Comparison of ENCODE assay signal across 8 cellular contexts in genomic region chr10:132395704-132396494, GRCh38. TPM values are rescaled to one million over a fixed set of nuclear protein-coding genes. Genes with fewer than 3 reads are reported as not detected.
DNase-seq lines count a peak whose midpoint lies in the region; ATAC-seq and TF ChIP-seq lines count a peak whose summit lies in the region.

No MANE protein-coding gene starts in this region.

- BruUV-seq in A673 (replicated peaks; lab: Mats Ljungman, UMichigan), result no TSS peak

- no peaks in the 10 kb centered on the region for H3K9me3 ChIP-seq in A673 (ENCODE audit: low read depth, low read length, poor library complexity, severe bottlenecking)
- H3K9me3 ChIP-seq in ovary, result no peaks in the 10 kb centered on the region

- H3K4me1 Mint-ChIP-seq in T-cell, result peaks cover 15 to 29% (median 19%) of the 10 kb centered on the region in 3 donors

- intact Hi-C loops in A673 (cut with micrococcal nuclease; ENCODE audit: unreplicated experiment), result no loop called here
- intact Hi-C loops in ovary (cut with DNase I), result loop anchor here in 2 of 4 donors (10.0 kb wide), 2 partner anchors 139 to 249 kb away; partner anchors contain the start of gene INPP5A (in 1 of the 2)

- no peak for DNase-seq in A673 (ENCODE audit: low spot score)
- peak in 12 of 34 experiments; percentile 6 to 39 (median 29) for DNase-seq in T-cell
- peak; percentile 51 for DNase-seq in fibroblast of villous mesenchyme (ENCODE audit: low read depth)
- peak; percentile 88 to 92 (median 89) for DNase-seq in ovary
- no peak for DNase-seq in putamen (ENCODE audit: low spot score)
- DNase-seq in NCI-H1417 (lab: John Stamatoyannopoulos, UW), result no peak
- DNase-seq in midbrain (lab: John Stamatoyannopoulos, UW), result no peak

- TF ChIP-seq EP300 in ovary (IDR thresholded peaks at IDR 0.05), result no peak

- CTCF ChIA-PET in A673 (lab: Charles Lee) (no interaction called here), T-cell (lab: Charles Lee) (no interaction called here)

- peak; percentile 66 for TF ChIP-seq POLR2A in ovary (IDR thresholded peaks at IDR 0.05)

- H3K4me3 Mint-ChIP-seq in T-cell, result peak overlapping the region in 2 of 3 donors; percentile 44 to 62

- no peaks in the 10 kb centered on the region for H3K36me3 Mint-ChIP-seq in T-cell

- ATAC-seq in GM21619 (IDR thresholded peaks at IDR 0.05; ENCODE audit: unreplicated experiment), result peak; percentile 2
- ATAC-seq in T-cell (replicated peaks in 1 of 4), result peak; percentile 23 to 45 (median 37)

- H3K27ac ChIP-seq in A673 (ENCODE audit: low read depth, low read length, poor library complexity, severe bottlenecking) (peak overlapping the region; percentile 47), ovary (peak overlapping the region; percentile 97 to 98)

- no peak overlapping the region for H3K27ac Mint-ChIP-seq in T-cell

- POLR2A ChIA-PET in A673 (lab: Charles Lee; ENCODE audit: low non-redundant PET), result no interaction called here
- POLR2A ChIA-PET in T-cell (lab: Charles Lee), result no interaction called here

- H3K4me3 ChIP-seq in A673 (ENCODE audit: low read depth, low read length, poor library complexity, severe bottlenecking) (peak overlapping the region; percentile 69), fibroblast of villous mesenchyme (ENCODE audit: low read depth, low read length) (peak overlapping the region; percentile 51), ovary (peak overlapping the region; percentile 74)

- TF ChIP-seq CTCF in A673 (conservative IDR thresholded peaks at IDR 0.05; ENCODE audit: low read depth, low read length) (no peak), fibroblast of villous mesenchyme (IDR thresholded peaks at IDR 0.05; ENCODE audit: insufficient read depth, low read depth, low read length) (no peak), ovary (IDR thresholded peaks at IDR 0.05) (no peak)

- WGBS in ovary, 3 donors, result 12 to 41% (median 13%) methylated on average over 16 to 71 of the region's 71 CpGs

- H3K4me1 ChIP-seq in A673 (ENCODE audit: insufficient read depth, low read length, poor library complexity, severe bottlenecking) (peaks cover 17% of the 10 kb centered on the region), ovary (ENCODE audit: insufficient read depth) (peaks cover 10% of the 10 kb centered on the region)

- H3K27me3 ChIP-seq in A673 (replicated peaks; ENCODE audit: insufficient read depth, low read depth, low read length, poor library complexity) (no peaks in the 10 kb centered on the region), ovary (no peaks in the 10 kb centered on the region)

- H3K27me3 Mint-ChIP-seq in T-cell, result no peaks in the 10 kb centered on the region

- H3K9me3 Mint-ChIP-seq in T-cell, result peaks cover 0 to 8% (median 0%) of the 10 kb centered on the region in 3 donors

- H3K36me3 ChIP-seq in A673 (ENCODE audit: insufficient read depth, low read length, poor library complexity, severe bottlenecking) (no peaks in the 10 kb centered on the region), ovary (no peaks in the 10 kb centered on the region)

RNA-seq across cellular contexts. Expression of gene PWWP2B, which starts 1.1 kb away (rescaled TPM):
- total RNA-seq in A673 (2021) (18.6 and 21.2 TPM in 2 replicates), T-cell (10 to 100 TPM; 11.5 to 15.3 (median 13.6) TPM), fibroblast of villous mesenchyme (8.2 and 12.9 TPM in 2 replicates), ovary (10 to 100 TPM in 6 of 7 donors, 1 to 10 TPM in 1; 7.3 to 26.0 (median 17.6) TPM)
- 1 to 10 TPM; 1.1 to 8.5 TPM for polyA plus RNA-seq in ovary

Comparison
In these comparisons a context has a peak if more than half of its experiments do, and no peak if none do; other contexts are left out.
1. DNase-seq: peak in fibroblast of villous mesenchyme (single experiment) and ovary (5 of 5); none in A673 (single experiment), putamen (single experiment), NCI-H1417 (0 of 3) and midbrain (single experiment).
2. Peak in every context shown above with its lines, with median percentiles within 50 percentile points of each other: H3K4me3 ChIP-seq.